ENCODE assay signal across 11 cellular contexts in the genomic region with DNA sequence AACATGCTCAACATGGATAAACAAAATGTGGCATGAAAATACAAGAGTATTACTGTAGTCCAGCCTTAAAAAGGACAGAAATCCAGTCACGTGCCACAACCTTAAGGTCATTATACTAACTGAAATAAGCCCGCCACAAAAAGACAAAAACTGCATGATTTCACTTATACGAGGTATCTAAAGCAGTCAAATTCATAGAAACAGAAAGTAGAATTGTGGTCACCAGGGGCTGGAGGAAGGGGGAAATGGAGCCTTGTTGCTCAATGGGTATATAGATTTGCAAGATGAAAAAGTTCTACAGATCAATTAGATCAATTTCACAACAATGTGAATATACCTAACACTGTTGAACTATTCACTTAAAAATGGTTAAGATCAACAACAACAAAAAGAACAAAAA. TPM values are rescaled to one million over a fixed set of nuclear protein-coding genes. Genes with fewer than 3 reads are reported as not detected.
DNase-seq lines count a peak whose midpoint lies in the region; ATAC-seq and TF ChIP-seq lines count a peak whose summit lies in the region.
"Had no signal": no experiment of that assay in that cellular context is flagged by ENCODE, and none has a peak within 500 bp of the region (broad histone marks: within the 10 kb centered on the region; RNA-seq: fewer than 3 reads in every experiment).

No MANE protein-coding gene starts in this region.

- no peaks in the 10 kb centered on the region for H3K36me3 ChIP-seq in CD8-positive, alpha-beta T cell (ENCODE audit: insufficient read depth, low read length)
- H3K36me3 ChIP-seq in suprapubic skin, result peaks cover 26% of the 10 kb centered on the region

- H3K4me1 ChIP-seq in CD8-positive, alpha-beta T cell (ENCODE audit: insufficient read depth, low read length), result peaks cover 6% of the 10 kb centered on the region
- H3K4me1 ChIP-seq in suprapubic skin, result peaks cover 3% of the 10 kb centered on the region

- no peak for TF ChIP-seq POLR2A in suprapubic skin (IDR thresholded peaks at IDR 0.05)
- TF ChIP-seq POLR2A in lower leg skin (IDR thresholded peaks at IDR 0.05), result no peak

- ATAC-seq in CD8-positive, alpha-beta T cell, result peak; percentile 63
- ATAC-seq in GM19397 (IDR thresholded peaks at IDR 0.05; ENCODE audit: unreplicated experiment) (peak; percentile 86), HG03097 (IDR thresholded peaks at IDR 0.05; ENCODE audit: low FRiP score, unreplicated experiment) (peak; percentile 87)
- ATAC-seq: sciatic nerve had no signal

- POLR2A ChIA-PET in CD8-positive, alpha-beta T cell (lab: Charles Lee), result interaction anchor here (1.1 kb wide), 1 partner anchor 24 kb away, joined by 3 read pairs; no protein-coding TSS in a partner anchor

- no peak overlapping the region for H3K27ac ChIP-seq in CD8-positive, alpha-beta T cell (ENCODE audit: low read depth, low read length)
- no peak overlapping the region for H3K27ac ChIP-seq in suprapubic skin
- H3K27ac ChIP-seq: cardiac muscle cell had no signal

- no peaks in the 10 kb centered on the region for H3K9me3 ChIP-seq in CD8-positive, alpha-beta T cell (ENCODE audit: low read length)
- H3K9me3 ChIP-seq in suprapubic skin, result no peaks in the 10 kb centered on the region

- H3K4me1 Mint-ChIP-seq in CD8-positive, alpha-beta T cell (ENCODE audit: low read depth), result peaks cover 71% of the 10 kb centered on the region

- peaks cover 27% of the 10 kb centered on the region for H3K36me3 Mint-ChIP-seq in CD8-positive, alpha-beta T cell

- no peak for TF ChIP-seq EP300 in suprapubic skin (IDR thresholded peaks at IDR 0.05)

- no peaks in the 10 kb centered on the region for H3K27me3 ChIP-seq in CD8-positive, alpha-beta T cell (ENCODE audit: insufficient read depth, low read length)
- no peaks in the 10 kb centered on the region for H3K27me3 ChIP-seq in suprapubic skin
- H3K27me3 ChIP-seq: cardiac muscle cell had no signal

- no peak overlapping the region for H3K4me3 ChIP-seq in CD8-positive, alpha-beta T cell (ENCODE audit: low read depth, low read length)
- H3K4me3 ChIP-seq in suprapubic skin (no peak overlapping the region), lower leg skin (ENCODE audit: low read depth, poor library complexity, severe bottlenecking) (no peak overlapping the region)
- H3K4me3 ChIP-seq: cardiac muscle cell had no signal

- TF ChIP-seq CTCF in CD8-positive, alpha-beta T cell (IDR thresholded peaks at IDR 0.05), result no peak
- TF ChIP-seq CTCF in suprapubic skin (IDR thresholded peaks at IDR 0.05) (no peak), lower leg skin (IDR thresholded peaks at IDR 0.05) (no peak)

- H3K4me3 Mint-ChIP-seq in CD8-positive, alpha-beta T cell, result peak overlapping the region; percentile 13
- H3K4me3 Mint-ChIP-seq: type B pancreatic cell had no signal

- intact Hi-C loops in CD8-positive, alpha-beta T cell (cut with DNase I, micrococcal nuclease), result no loop called here
- intact Hi-C loops in lower leg skin (cut with DNase I; ENCODE audit: low total_unique reads), result no loop called here

- CTCF ChIA-PET in CD8-positive, alpha-beta T cell (lab: Charles Lee), result interaction anchor here (0.9 to 3.0 kb wide), 2 partner anchors 15 to 143 kb away, joined by 4 to 12 read pairs; no protein-coding TSS in a partner anchor

- no peaks in the 10 kb centered on the region for H3K27me3 Mint-ChIP-seq in CD8-positive, alpha-beta T cell (ENCODE audit: low read depth)
- H3K27me3 Mint-ChIP-seq: type B pancreatic cell had no signal

- 93% methylated on average over 3 of the region's 3 CpGs for WGBS in suprapubic skin
- WGBS in lower leg skin, 2 donors, result 86 to 94% methylated on average over 3 of the region's 3 CpGs

- DNase-seq in CD8-positive, alpha-beta T cell, result no peak
- peak; percentile 82 for DNase-seq in SIG-M5 treated with dmso at 0.1 percent for 504 hours (lab: John Stamatoyannopoulos, UW; ENCODE audit: unreplicated experiment)
- DNase-seq in SKM-1 (lab: John Stamatoyannopoulos, UW; ENCODE audit: unreplicated experiment), result no peak
- no peak for DNase-seq in suprapubic skin (ENCODE audit: low spot score in 2 of 2)
- DNase-seq in lower leg skin (ENCODE audit: low spot score in 2 of 2), result no peak
- DNase-seq in stimulated activated CD8-positive, alpha-beta memory T cell treated with anti-CD3 and anti-CD28 coated beads, Interleukin-4, amount 100 ng/mL, for 48 hours, result no peak

- no peaks in the 10 kb centered on the region for H3K9me3 Mint-ChIP-seq in CD8-positive, alpha-beta T cell
- H3K9me3 Mint-ChIP-seq: type B pancreatic cell had no signal

- H3K27ac Mint-ChIP-seq in CD8-positive, alpha-beta T cell, result peak overlapping the region; percentile 8
- H3K27ac Mint-ChIP-seq: type B pancreatic cell had no signal

RNA-seq across cellular contexts. Expression of a gene that starts 7.4 kb away (rescaled TPM):
- total RNA-seq in CD8-positive, alpha-beta T cell, result 10 to 100 TPM; 13.3 to 14.7 TPM
- total RNA-seq in suprapubic skin, result 10 to 100 TPM; 27.1 to 42.6 (median 40.3) TPM
- 10 to 100 TPM; 24.7 to 42.3 (median 36.6) TPM for total RNA-seq in lower leg skin

RNA-seq across cellular contexts. Expression of a gene that starts 7.4 kb away (rescaled TPM):
- 1 to 10 TPM; 4.6 to 4.8 TPM for total RNA-seq in CD8-positive, alpha-beta T cell
- 10 to 100 TPM in 3 of 4 donors, 1 to 10 TPM in 1; 9.7 to 17.1 (median 15.6) TPM for total RNA-seq in suprapubic skin
- 10 to 100 TPM in 2 of 4 donors, 1 to 10 TPM in 2; 9.2 to 14.0 (median 11.6) TPM for total RNA-seq in lower leg skin

RNA-seq across cellular contexts. Expression of a gene that starts 24.3 kb away (rescaled TPM):
- 10 to 100 TPM; 21.7 to 23.5 TPM for total RNA-seq in CD8-positive, alpha-beta T cell
- total RNA-seq in suprapubic skin (100 to 1,000 TPM in 3 of 4 donors, 10 to 100 TPM in 1; 99.5 to 162 (median 135) TPM), lower leg skin (100 to 1,000 TPM; 130 to 258 (median 196) TPM)

Comparison
In these comparisons a context has a peak if more than half of its experiments do, and no peak if none do; other contexts are left out.
1. RNA of a gene that starts 24.3 kb away (total RNA-seq): 130 to 258 TPM in lower leg skin and 99.5 to 162 TPM in suprapubic skin; 21.7 to 23.5 TPM in CD8-positive, alpha-beta T cell; every median in the first group is over 4 times any median in the second.
2. Peak in every context shown above with its lines, with median percentiles within 50 percentile points of each other: ATAC-seq.